In the genomic region with DNA sequence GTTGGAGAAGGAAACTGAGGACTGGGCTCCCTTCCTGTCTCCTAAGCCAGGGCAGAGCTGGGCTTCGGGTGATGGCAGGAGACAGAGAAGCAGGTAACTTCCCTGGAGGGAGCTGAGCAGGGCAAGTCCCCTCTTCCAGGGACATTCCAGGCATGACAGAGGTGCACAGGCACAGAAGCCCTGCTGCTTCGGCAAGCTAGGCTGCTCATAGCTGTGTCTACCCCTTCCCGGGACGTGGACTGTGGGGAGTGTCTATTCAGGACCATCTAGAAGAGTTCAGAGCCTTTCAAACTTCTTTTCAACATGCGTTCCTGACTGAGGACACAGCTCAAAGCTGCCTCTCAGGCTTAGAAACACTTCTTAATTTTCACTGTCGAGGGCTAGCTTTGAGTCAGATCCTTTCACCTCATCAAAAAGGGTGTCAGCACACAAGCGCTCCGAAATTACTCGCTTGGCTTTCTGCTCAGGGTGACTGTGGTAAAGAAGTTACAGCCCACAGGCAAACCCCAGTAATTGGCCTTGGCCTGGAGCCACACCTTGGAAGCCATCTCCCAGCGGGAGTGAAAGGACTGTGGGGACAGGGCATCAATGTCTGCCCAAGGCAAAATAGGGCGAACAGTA, we compare ENCODE assay signal across 8 cellular contexts.
DNase-seq lines count a peak whose midpoint lies in the region; ATAC-seq and TF ChIP-seq lines count a peak whose summit lies in the region.

No MANE protein-coding gene starts in this region.

- no peak overlapping the region for H3K4me3 ChIP-seq in adrenal gland

- no peak for TF ChIP-seq CTCF in adrenal gland (IDR thresholded peaks at IDR 0.05)

- H3K4me1 Mint-ChIP-seq in activated CD8-positive, alpha-beta memory T cell treated with anti-CD3 and anti-CD28 coated beads, Interleukin-2, amount 10 ng/mL, durations not matched to agents 7 days and 5 days = peaks cover 46% of the 10 kb centered on the region
- H3K4me1 Mint-ChIP-seq in activated naive CD8-positive, alpha-beta T cell treated with anti-CD3 and anti-CD28 coated beads for 36 hours = peaks cover 43% of the 10 kb centered on the region

- intact Hi-C loops in adrenal gland (cut with DNase I) = loop anchor here (5.0 kb wide), 2 partner anchors 164 to 494 kb away; a partner anchor contains a TSS

- peak; percentile 73 for ATAC-seq in activated CD8-positive, alpha-beta memory T cell treated with anti-CD3 and anti-CD28 coated beads, Interleukin-2, amount 10 ng/mL, durations not matched to agents 7 days and 5 days
- peak; percentile 36 for ATAC-seq in HG03469 (IDR thresholded peaks at IDR 0.05; ENCODE audit: unreplicated experiment)

- CTCF ChIA-PET in activated CD8-positive, alpha-beta memory T cell treated with anti-CD3 and anti-CD28 coated beads, Interleukin-2, amount 10 ng/mL, durations not matched to agents 7 days and 5 days (lab: Charles Lee) = interaction anchor here (0.6 to 14.8 kb wide), 11 partner anchors 8 to 492 kb away, joined by 3 to 376 read pairs (median 3); a partner anchor contains a TSS

- no peaks in the 10 kb centered on the region for H3K36me3 ChIP-seq in adrenal gland (replicated peaks in 1 of 2)

- H3K9me3 ChIP-seq in adrenal gland (replicated peaks in 1 of 3) = no peaks in the 10 kb centered on the region

- TF ChIP-seq POLR2A in adrenal gland (IDR thresholded peaks at IDR 0.05) = no peak

- WGBS in adrenal gland, 4 donors = 68 to 78% (median 72%) methylated on average over 10 to 11 of the region's 11 CpGs

- H3K27me3 ChIP-seq in adrenal gland = no peaks in the 10 kb centered on the region

- H3K9me3 Mint-ChIP-seq in activated CD8-positive, alpha-beta memory T cell treated with anti-CD3 and anti-CD28 coated beads, Interleukin-2, amount 10 ng/mL, durations not matched to agents 7 days and 5 days (ENCODE audit: low read depth) = no peaks in the 10 kb centered on the region
- H3K9me3 Mint-ChIP-seq in activated naive CD8-positive, alpha-beta T cell treated with anti-CD3 and anti-CD28 coated beads for 36 hours = no peaks in the 10 kb centered on the region

- H3K27me3 Mint-ChIP-seq in activated CD8-positive, alpha-beta memory T cell treated with anti-CD3 and anti-CD28 coated beads, Interleukin-2, amount 10 ng/mL, durations not matched to agents 7 days and 5 days = peaks cover 55% of the 10 kb centered on the region
- H3K27me3 Mint-ChIP-seq in activated naive CD8-positive, alpha-beta T cell treated with anti-CD3 and anti-CD28 coated beads for 36 hours = peaks cover 68% of the 10 kb centered on the region

- H3K27ac Mint-ChIP-seq in activated CD8-positive, alpha-beta memory T cell treated with anti-CD3 and anti-CD28 coated beads, Interleukin-2, amount 10 ng/mL, durations not matched to agents 7 days and 5 days = peak overlapping the region; percentile 65
- H3K27ac Mint-ChIP-seq in activated naive CD8-positive, alpha-beta T cell treated with anti-CD3 and anti-CD28 coated beads for 36 hours = no peak overlapping the region

- H3K4me1 ChIP-seq in adrenal gland (replicated peaks in 1 of 2) = peaks cover 4 to 30% of the 10 kb centered on the region in 2 donors

- DNase-seq in activated CD8-positive, alpha-beta memory T cell treated with anti-CD3 and anti-CD28 coated beads, Interleukin-2, amount 10 ng/mL, durations not matched to agents 7 days and 5 days = peak; percentile 74
- no peak for DNase-seq in activated CD8-positive, alpha-beta memory T cell treated with anti-CD3 and anti-CD28 coated beads, Interleukin-2, amount 50 U/mL, for 4 hours
- peak; percentile 24 for DNase-seq in activated naive CD8-positive, alpha-beta T cell treated with anti-CD3 and anti-CD28 coated beads for 36 hours
- DNase-seq in myocyte (ENCODE audit: low read depth) = peak; percentile 63
- no peak for DNase-seq in adrenal gland
- DNase-seq in CD1c-positive myeloid dendritic cell (ENCODE audit: extremely low spot score) = no peak
- DNase-seq in SW 1271 (lab: John Stamatoyannopoulos, UW) = no peak

- no peaks in the 10 kb centered on the region for H3K36me3 Mint-ChIP-seq in activated CD8-positive, alpha-beta memory T cell treated with anti-CD3 and anti-CD28 coated beads, Interleukin-2, amount 10 ng/mL, durations not matched to agents 7 days and 5 days
- no peaks in the 10 kb centered on the region for H3K36me3 Mint-ChIP-seq in activated naive CD8-positive, alpha-beta T cell treated with anti-CD3 and anti-CD28 coated beads for 36 hours

- peak overlapping the region in 1 of 5 donors; percentile 5 for H3K27ac ChIP-seq in adrenal gland

- peak overlapping the region; percentile 32 for H3K4me3 Mint-ChIP-seq in activated CD8-positive, alpha-beta memory T cell treated with anti-CD3 and anti-CD28 coated beads, Interleukin-2, amount 10 ng/mL, durations not matched to agents 7 days and 5 days
- H3K4me3 Mint-ChIP-seq in activated naive CD8-positive, alpha-beta T cell treated with anti-CD3 and anti-CD28 coated beads for 36 hours = no peak overlapping the region

Comparison
In these comparisons a context has a peak if more than half of its experiments do, and no peak if none do; other contexts are left out.
1. DNase-seq: peak in activated CD8-positive, alpha-beta memory T cell treated with anti-CD3 and anti-CD28 coated beads, Interleukin-2, amount 10 ng/mL, durations not matched to agents 7 days and 5 days (single experiment), activated naive CD8-positive, alpha-beta T cell treated with anti-CD3 and anti-CD28 coated beads for 36 hours (single experiment) and myocyte (single experiment); none in activated CD8-positive, alpha-beta memory T cell treated with anti-CD3 and anti-CD28 coated beads, Interleukin-2, amount 50 U/mL, for 4 hours (single experiment), adrenal gland (0 of 7), CD1c-positive myeloid dendritic cell (single experiment) and SW 1271 (0 of 2).